In genomic region chr9:136947955-136948510, GRCh38 we compare ENCODE assay signal across 8 cellular contexts. TPM values are rescaled to one million over a fixed set of nuclear protein-coding genes. Genes with fewer than 3 reads are reported as not detected.
DNase-seq lines count a peak whose midpoint lies in the region; ATAC-seq, FAIRE-seq and TF ChIP-seq lines count a peak whose summit lies in the region.

No MANE protein-coding gene starts in this region.

- peak; percentile 58 for TF ChIP-seq CTCF in epithelial cell of proximal tubule (conservative IDR thresholded peaks at IDR 0.05; ENCODE audit: low read depth, low read length)

- H3K4me3 Mint-ChIP-seq in naive thymus-derived CD8-positive, alpha-beta T cell, result peak overlapping the region in 9 of 10 donors; percentile 14 to 82 (median 60)

- TF ChIP-seq POLR2A in H54 (IDR thresholded peaks at IDR 0.05; ENCODE audit: low read depth, low read length), result no peak

- no peaks in the 10 kb centered on the region for H3K9me3 Mint-ChIP-seq in naive thymus-derived CD8-positive, alpha-beta T cell

- no peak overlapping the region for H3K4me3 ChIP-seq in epithelial cell of proximal tubule (ENCODE audit: low read depth, low read length)

- peak overlapping the region in 8 of 10 donors; percentile 46 to 92 (median 70) for H3K27ac Mint-ChIP-seq in naive thymus-derived CD8-positive, alpha-beta T cell

- no peaks in the 10 kb centered on the region for H3K27me3 Mint-ChIP-seq in naive thymus-derived CD8-positive, alpha-beta T cell

- no peak for ATAC-seq in naive thymus-derived CD8-positive, alpha-beta T cell
- ATAC-seq in GM18867 (IDR thresholded peaks at IDR 0.05; ENCODE audit: unreplicated experiment), result no peak

- H3K4me1 Mint-ChIP-seq in naive thymus-derived CD8-positive, alpha-beta T cell, result peaks cover 7 to 26% (median 21%) of the 10 kb centered on the region in 4 donors

- no peaks in the 10 kb centered on the region for H3K36me3 Mint-ChIP-seq in naive thymus-derived CD8-positive, alpha-beta T cell

- no peak for FAIRE-seq in H54 (lab: Jason Lieb, UNC)

- POLR2A ChIA-PET in naive thymus-derived CD8-positive, alpha-beta T cell (lab: Charles Lee), result interaction anchor here (0.5 to 9.5 kb wide), 10 partner anchors 12 to 141 kb away, joined by 3 to 113 read pairs (median 5); partner anchors contain the start of genes ABCA2, CLIC3, MAN1B1 and PAXX

- DNase-seq in 8988T, result peak; percentile 82
- DNase-seq in GDM1 (lab: John Stamatoyannopoulos, UW), result peak; percentile 16
- peak; percentile 32 for DNase-seq in RPMI7951 (ENCODE audit: low read depth)
- no peak for DNase-seq in epithelial cell of proximal tubule (ENCODE audit: low read depth)
- DNase-seq in naive thymus-derived CD8-positive, alpha-beta T cell, result peak in 3 of 10 donors; percentile 11 to 64 (median 23)
- no peak for DNase-seq in H54 (ENCODE audit: insufficient read length, low spot score)
- no peak for DNase-seq in DMS153 (lab: John Stamatoyannopoulos, UW)

RNA-seq across cellular contexts. Expression of gene C8G, which starts 3.0 kb away (rescaled TPM):
- not detected in 2 replicates for total RNA-seq in RPMI7951 (2014; rRNA removed; shearing (Covaris generic))
- total RNA-seq in epithelial cell of proximal tubule, result not detected in 2 replicates
- under 1 TPM in 1 of 2 experiments, not detected in 1; 0.99 TPM for total RNA-seq in naive thymus-derived CD8-positive, alpha-beta T cell
- 1 to 10 TPM in 1 of 3 donors, not detected in 2; 1.6 TPM for polyA plus RNA-seq in naive thymus-derived CD8-positive, alpha-beta T cell

RNA-seq across cellular contexts. Expression of gene FBXW5, which starts 3.5 kb away (rescaled TPM):
- 48.7 and 74.1 TPM in 2 replicates for total RNA-seq in RPMI7951 (2014; rRNA removed; shearing (Covaris generic))
- total RNA-seq in epithelial cell of proximal tubule, result 124 and 149 TPM in 2 replicates
- total RNA-seq in naive thymus-derived CD8-positive, alpha-beta T cell, result 10 to 100 TPM; 93.1 TPM
- 10 to 100 TPM; 62.9 to 92.1 (median 83.7) TPM for polyA plus RNA-seq in naive thymus-derived CD8-positive, alpha-beta T cell

RNA-seq across cellular contexts. Expression of gene LCN12, which starts 4.0 kb away (rescaled TPM):
- total RNA-seq in RPMI7951 (2014; rRNA removed; shearing (Covaris generic)), result not detected in 2 replicates
- total RNA-seq in epithelial cell of proximal tubule, result 1.2 TPM in 1 of 2 replicates, not detected in the other
- total RNA-seq in naive thymus-derived CD8-positive, alpha-beta T cell, result 1 to 10 TPM; 2.6 to 2.7 TPM
- polyA plus RNA-seq in naive thymus-derived CD8-positive, alpha-beta T cell, result not detected

RNA-seq across cellular contexts. Expression of gene PTGDS, which starts 29.3 kb away (rescaled TPM):
- total RNA-seq in RPMI7951 (2014; rRNA removed; shearing (Covaris generic)), result 0.24 TPM in 1 of 2 replicates, not detected in the other
- not detected in 2 replicates for total RNA-seq in epithelial cell of proximal tubule
- total RNA-seq in naive thymus-derived CD8-positive, alpha-beta T cell, result under 1 TPM in 1 of 2 experiments, not detected in 1; 0.58 TPM
- polyA plus RNA-seq in naive thymus-derived CD8-positive, alpha-beta T cell, result 1 to 10 TPM in 1 of 3 donors, under 1 TPM in 1, not detected in 1; 0.31 to 3.2 TPM

RNA-seq across cellular contexts. Expression of gene LCNL1, which starts 34.8 kb away (rescaled TPM):
- total RNA-seq in RPMI7951 (2014; rRNA removed; shearing (Covaris generic)), result not detected in 2 replicates
- total RNA-seq in epithelial cell of proximal tubule, result not detected in 2 replicates
- total RNA-seq in naive thymus-derived CD8-positive, alpha-beta T cell, result under 1 TPM; 0.44 to 0.74 TPM
- not detected for polyA plus RNA-seq in naive thymus-derived CD8-positive, alpha-beta T cell

Comparison
In these comparisons a context has a peak if more than half of its experiments do, and no peak if none do; other contexts are left out.
1. DNase-seq: peak in 8988T (single experiment), GDM1 (single experiment) and RPMI7951 (single experiment); none in epithelial cell of proximal tubule (single experiment), H54 (single experiment) and DMS153 (single experiment).